ENCODE assay signal across 8 cellular contexts in genomic region chr16:683396-684066, GRCh38. TPM values are rescaled to one million over a fixed set of nuclear protein-coding genes. Genes with fewer than 3 reads are reported as not detected.
DNase-seq lines count a peak whose midpoint lies in the region; ATAC-seq and TF ChIP-seq lines count a peak whose summit lies in the region.

No MANE protein-coding gene starts in this region.

- peak overlapping the region; percentile 41 for H3K4me3 ChIP-seq in CD8-positive, alpha-beta memory T cell (ENCODE audit: low read length)
- H3K4me3 ChIP-seq in coronary artery (peak overlapping the region; percentile 98), neural cell (ENCODE audit: low read length) (peak overlapping the region; percentile 71)

- peak overlapping the region; percentile 52 for H3K9ac ChIP-seq in neural cell (ENCODE audit: low read length)

- H3K4me3 Mint-ChIP-seq in CD8-positive, alpha-beta memory T cell: peak overlapping the region; percentile 65 to 84 (median 81)

- H3K27me3 ChIP-seq in CD8-positive, alpha-beta memory T cell (ENCODE audit: insufficient read depth, low read length, poor library complexity, severe bottlenecking): no peaks in the 10 kb centered on the region
- no peaks in the 10 kb centered on the region for H3K27me3 ChIP-seq in neural cell (ENCODE audit: insufficient read depth, low read depth, low read length)

- H3K79me2 ChIP-seq in neural cell (replicated peaks; ENCODE audit: insufficient read depth, low read length): peaks cover 20% of the 10 kb centered on the region

- POLR2A ChIA-PET in CD8-positive, alpha-beta memory T cell (lab: Charles Lee): interaction anchor here (0.6 to 1.4 kb wide), 3 partner anchors 9 to 95 kb away, joined by 3 to 8 read pairs (median 4); no protein-coding TSS in a partner anchor

- H3F3A ChIP-seq in neural cell (ENCODE audit: insufficient read depth, low read length, poor library complexity, severe bottlenecking): no peaks in the 10 kb centered on the region

- DNase-seq in CD8-positive, alpha-beta memory T cell: no peak
- DNase-seq in KG1 (lab: John Stamatoyannopoulos, UW) (peak; percentile 4), coronary artery (ENCODE audit: low spot score) (no peak), retina (no peak), sciatic nerve (ENCODE audit: low spot score) (no peak), NCI-H1092 treated with DMSO at 0.1 percent for 48 hours (lab: John Stamatoyannopoulos, UW) (no peak)

- intact Hi-C loops in sciatic nerve (cut with DNase I): no loop called here

- no peaks in the 10 kb centered on the region for H3K9me2 ChIP-seq in neural cell (ENCODE audit: insufficient read depth, low read length)

- no peak overlapping the region for H2AFZ ChIP-seq in neural cell (ENCODE audit: low read depth, low read length)

- peaks cover 8% of the 10 kb centered on the region for H3K36me3 ChIP-seq in CD8-positive, alpha-beta memory T cell (ENCODE audit: insufficient read depth, low read length)
- no peaks in the 10 kb centered on the region for H3K36me3 ChIP-seq in neural cell (ENCODE audit: insufficient read depth, low read length)

- no peaks in the 10 kb centered on the region for H3K9me3 ChIP-seq in CD8-positive, alpha-beta memory T cell (ENCODE audit: low read length)
- H3K9me3 ChIP-seq in neural cell (ENCODE audit: low read length): no peaks in the 10 kb centered on the region

- TF ChIP-seq CTCF in coronary artery (IDR thresholded peaks at IDR 0.05) (no peak), neural cell (IDR thresholded peaks at IDR 0.05; ENCODE audit: poor library complexity, severe bottlenecking) (no peak)

- no peaks in the 10 kb centered on the region for H3K27me3 Mint-ChIP-seq in CD8-positive, alpha-beta memory T cell

- H3K27ac ChIP-seq in CD8-positive, alpha-beta memory T cell (ENCODE audit: low read depth, low read length): peak overlapping the region; percentile 61
- H3K27ac ChIP-seq in coronary artery (peak overlapping the region; percentile 67 to 90), neural cell (ENCODE audit: low read length) (no peak overlapping the region)

- peaks cover 0 to 38% (median 3%) of the 10 kb centered on the region in 3 donors for H3K36me3 Mint-ChIP-seq in CD8-positive, alpha-beta memory T cell

- CTCF ChIA-PET in CD8-positive, alpha-beta memory T cell (lab: Charles Lee): interaction anchor here (1.0 to 2.3 kb wide), 2 partner anchors 12 to 24 kb away, joined by 3 to 7 read pairs; no protein-coding TSS in a partner anchor

- no peaks in the 10 kb centered on the region for H3K9me3 Mint-ChIP-seq in CD8-positive, alpha-beta memory T cell

- ATAC-seq in GM18511 (IDR thresholded peaks at IDR 0.05; ENCODE audit: unreplicated experiment): no peak
- no peak for ATAC-seq in sciatic nerve

- TF ChIP-seq RAD21 in neural cell (conservative IDR thresholded peaks at IDR 0.05): no peak

- H3K4me1 ChIP-seq in CD8-positive, alpha-beta memory T cell (ENCODE audit: insufficient read depth, low read length): peaks cover 39% of the 10 kb centered on the region

- H3K27ac Mint-ChIP-seq in CD8-positive, alpha-beta memory T cell: peak overlapping the region in 6 of 8 donors; percentile 29 to 90 (median 61)

- TF ChIP-seq EP300 in neural cell (conservative IDR thresholded peaks at IDR 0.05; ENCODE audit: poor library complexity, severe bottlenecking): no peak

- peaks cover 13 to 52% (median 17%) of the 10 kb centered on the region in 3 donors for H3K4me1 Mint-ChIP-seq in CD8-positive, alpha-beta memory T cell

- no peak overlapping the region for H3K4me2 ChIP-seq in neural cell (ENCODE audit: low read length)

- peaks cover 6% of the 10 kb centered on the region for H4K20me1 ChIP-seq in neural cell (ENCODE audit: insufficient read depth)

TF ChIP-seq in neural cell, 6 proteins besides CTCF, POLR2A, EP300 and RAD21:
- TF ChIP-seq EZH2 (IDR thresholded peaks at IDR 0.05; ENCODE audit: borderline replicate concordance, insufficient read depth, low read length, poor library complexity, severe bottlenecking) (no peak), POLR2AphosphoS5 (IDR thresholded peaks at IDR 0.05) (no peak)
- TF ChIP-seq, protein P1, sequence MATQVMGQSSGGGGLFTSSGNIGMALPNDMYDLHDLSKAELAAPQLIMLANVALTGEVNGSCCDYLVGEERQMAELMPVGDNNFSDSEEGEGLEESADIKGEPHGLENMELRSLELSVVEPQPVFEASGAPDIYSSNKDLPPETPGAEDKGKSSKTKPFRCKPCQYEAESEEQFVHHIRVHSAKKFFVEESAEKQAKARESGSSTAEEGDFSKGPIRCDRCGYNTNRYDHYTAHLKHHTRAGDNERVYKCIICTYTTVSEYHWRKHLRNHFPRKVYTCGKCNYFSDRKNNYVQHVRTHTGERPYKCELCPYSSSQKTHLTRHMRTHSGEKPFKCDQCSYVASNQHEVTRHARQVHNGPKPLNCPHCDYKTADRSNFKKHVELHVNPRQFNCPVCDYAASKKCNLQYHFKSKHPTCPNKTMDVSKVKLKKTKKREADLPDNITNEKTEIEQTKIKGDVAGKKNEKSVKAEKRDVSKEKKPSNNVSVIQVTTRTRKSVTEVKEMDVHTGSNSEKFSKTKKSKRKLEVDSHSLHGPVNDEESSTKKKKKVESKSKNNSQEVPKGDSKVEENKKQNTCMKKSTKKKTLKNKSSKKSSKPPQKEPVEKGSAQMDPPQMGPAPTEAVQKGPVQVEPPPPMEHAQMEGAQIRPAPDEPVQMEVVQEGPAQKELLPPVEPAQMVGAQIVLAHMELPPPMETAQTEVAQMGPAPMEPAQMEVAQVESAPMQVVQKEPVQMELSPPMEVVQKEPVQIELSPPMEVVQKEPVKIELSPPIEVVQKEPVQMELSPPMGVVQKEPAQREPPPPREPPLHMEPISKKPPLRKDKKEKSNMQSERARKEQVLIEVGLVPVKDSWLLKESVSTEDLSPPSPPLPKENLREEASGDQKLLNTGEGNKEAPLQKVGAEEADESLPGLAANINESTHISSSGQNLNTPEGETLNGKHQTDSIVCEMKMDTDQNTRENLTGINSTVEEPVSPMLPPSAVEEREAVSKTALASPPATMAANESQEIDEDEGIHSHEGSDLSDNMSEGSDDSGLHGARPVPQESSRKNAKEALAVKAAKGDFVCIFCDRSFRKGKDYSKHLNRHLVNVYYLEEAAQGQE (IDR thresholded peaks at IDR 0.05; ENCODE audit: borderline replicate concordance): no peak
TF ChIP-seq in neural cell: peak in this region for 0.

RNA-seq across cellular contexts. Expression of gene JMJD8, which starts 0.6 kb away (rescaled TPM):
- 10 to 100 TPM; 53.0 to 55.9 TPM for total RNA-seq in CD8-positive, alpha-beta memory T cell
- polyA plus RNA-seq in CD8-positive, alpha-beta memory T cell: 56.6 TPM
- polyA plus RNA-seq in neural cell: 44.7 and 51.6 TPM in 2 replicates
- 19.4 and 23.6 TPM in 2 replicates for polyA minus RNA-seq in neural cell
- total RNA-seq in sciatic nerve: 36.1 TPM

RNA-seq across cellular contexts. Expression of gene STUB1, which starts 3.3 kb away (rescaled TPM):
- total RNA-seq in CD8-positive, alpha-beta memory T cell: 100 to 1,000 TPM; 111 to 124 TPM
- 161 TPM for polyA plus RNA-seq in CD8-positive, alpha-beta memory T cell
- 120 and 151 TPM in 2 replicates for polyA plus RNA-seq in neural cell
- polyA minus RNA-seq in neural cell: 60.4 and 67.1 TPM in 2 replicates
- total RNA-seq in sciatic nerve: 80.2 TPM

RNA-seq across cellular contexts. Expression of gene WDR24, which starts 6.7 kb away (rescaled TPM):
- 10 to 100 TPM; 23.9 to 25.2 TPM for total RNA-seq in CD8-positive, alpha-beta memory T cell
- 15.4 TPM for polyA plus RNA-seq in CD8-positive, alpha-beta memory T cell
- 23.0 and 28.8 TPM in 2 replicates for polyA plus RNA-seq in neural cell
- 12.4 and 12.6 TPM in 2 replicates for polyA minus RNA-seq in neural cell
- total RNA-seq in sciatic nerve: 10.1 TPM

RNA-seq across cellular contexts. Expression of gene RHBDL1, which starts 8.1 kb away (rescaled TPM):
- total RNA-seq in CD8-positive, alpha-beta memory T cell: under 1 TPM; 0.33 to 0.44 TPM
- polyA plus RNA-seq in CD8-positive, alpha-beta memory T cell: 0.29 TPM
- 7.2 and 10.8 TPM in 2 replicates for polyA plus RNA-seq in neural cell
- polyA minus RNA-seq in neural cell: 0.97 and 1.3 TPM in 2 replicates
- total RNA-seq in sciatic nerve: 1.6 TPM

RNA-seq across cellular contexts. Expression of gene RHOT2, which starts 15.6 kb away (rescaled TPM):
- 100 to 1,000 TPM; 140 to 151 TPM for total RNA-seq in CD8-positive, alpha-beta memory T cell
- 49.6 TPM for polyA plus RNA-seq in CD8-positive, alpha-beta memory T cell
- polyA plus RNA-seq in neural cell: 132 and 192 TPM in 2 replicates
- polyA minus RNA-seq in neural cell: 42.5 and 55.3 TPM in 2 replicates
- total RNA-seq in sciatic nerve: 95.9 TPM

Comparison
In these comparisons a context has a peak if more than half of its experiments do, and no peak if none do; other contexts are left out.
1. H3K4me3 ChIP-seq: peak in every context shown above with its lines; median percentile 98 in coronary artery; 71 in neural cell; 41 in CD8-positive, alpha-beta memory T cell.